Comparison of ENCODE assay signal across 1 cellular context in the genomic region with DNA sequence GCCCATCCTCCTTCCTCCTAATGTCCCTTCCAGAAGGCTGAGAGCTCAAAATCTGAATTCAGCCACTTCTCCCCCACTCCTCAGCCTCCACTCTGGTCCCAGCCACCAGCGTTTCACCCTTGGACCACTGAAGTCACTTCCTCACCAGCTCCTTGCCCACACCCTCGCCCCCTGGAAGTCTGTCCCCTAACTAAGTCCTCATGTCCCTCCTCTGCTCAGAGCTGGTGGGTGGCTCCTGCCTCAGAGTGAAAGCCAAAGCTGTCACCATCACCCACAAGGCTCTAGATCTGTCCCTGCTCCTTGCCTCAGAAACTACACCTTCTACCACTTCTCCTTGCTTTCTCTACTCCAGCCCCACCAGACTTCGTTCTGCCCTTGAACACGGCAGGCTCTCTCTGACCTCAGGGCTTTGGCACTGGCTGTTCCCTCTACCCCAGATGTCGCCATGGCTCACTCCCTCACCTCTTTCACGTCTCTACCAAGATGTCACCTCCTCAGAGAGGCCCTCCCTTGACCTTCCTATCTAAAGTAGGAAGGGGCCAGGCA.
TF ChIP-seq lines count a peak whose summit lies in the region.

No MANE protein-coding gene starts in this region.

TF ChIP-seq in H1, 55 proteins besides CTCF, POLR2A, EP300 and RAD21:
- TF ChIP-seq RXRA (IDR thresholded peaks at IDR 0.05; ENCODE audit: insufficient read depth, low read depth, low read length): no peak
- TF ChIP-seq BRCA1 (IDR thresholded peaks at IDR 0.05; ENCODE audit: low read depth, low read length): no peak
- TF ChIP-seq EGR1 (IDR thresholded peaks at IDR 0.05; ENCODE audit: borderline replicate concordance, low read depth, low read length): no peak
